Comparison of ENCODE assay signal across 8 cellular contexts in the genomic region with DNA sequence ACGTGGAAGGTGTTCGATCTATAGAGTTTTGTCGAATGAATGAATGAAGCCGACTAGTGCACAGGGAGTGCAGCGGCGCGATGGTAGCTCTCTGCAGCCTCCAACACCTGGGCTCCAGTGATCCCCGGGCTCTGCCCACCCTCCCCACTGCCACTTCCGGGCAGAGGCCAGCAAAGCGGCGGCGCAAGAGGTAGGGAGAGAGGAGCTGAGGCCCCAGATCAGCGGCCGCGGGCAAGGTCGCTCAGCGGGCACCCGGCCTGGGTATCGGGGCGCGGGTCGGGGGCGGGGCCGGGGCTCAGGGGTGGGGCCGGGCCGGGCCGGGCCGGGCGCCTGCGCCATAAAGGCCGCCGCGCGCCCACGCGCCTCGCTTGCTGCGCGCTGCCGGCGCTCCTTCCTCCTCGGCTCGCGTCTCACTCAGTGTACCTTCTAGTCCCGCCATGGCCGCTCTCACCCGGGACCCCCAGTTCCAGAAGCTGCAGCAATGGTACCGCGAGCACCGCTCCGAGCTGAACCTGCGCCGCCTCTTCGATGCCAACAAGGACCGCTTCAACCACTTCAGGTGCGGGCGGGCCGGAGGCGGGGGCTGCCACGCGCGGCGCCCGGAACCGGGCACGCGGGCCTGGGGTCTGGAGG. TPM values are rescaled to one million over a fixed set of nuclear protein-coding genes. Genes with fewer than 3 reads are reported as not detected.
DNase-seq lines count a peak whose midpoint lies in the region; ATAC-seq and TF ChIP-seq lines count a peak whose summit lies in the region.

A gene (plus strand): TSS at position 367 of the 633 bp plus-strand sequence. CDS start 71 bp downstream, at position 438.

- peaks cover 31% of the 10 kb centered on the region for H3K36me3 Mint-ChIP-seq in Caco-2 (ENCODE audit: insufficient read depth, unreplicated experiment)
- H3K36me3 Mint-ChIP-seq in IgD-negative memory B cell = no peaks in the 10 kb centered on the region
- H3K36me3 Mint-ChIP-seq in activated T-helper 17 cell treated with anti-CD3 and anti-CD28 coated beads, Interleukin-2, amount 50 U/mL, for 72 hours (ENCODE audit: low read depth) = peaks cover 10% of the 10 kb centered on the region
- H3K36me3 Mint-ChIP-seq in naive thymus-derived CD8-positive, alpha-beta T cell = peaks cover 0 to 27% (median 6%) of the 10 kb centered on the region in 3 donors
- H3K36me3 Mint-ChIP-seq in stimulated activated memory B cell treated with anti-CD40 and anti-IgM and Interleukin-4, amounts not matched to agents 10 μg/mL and 1 μg/mL and 100 μg/mL, for 72 hours = peaks cover 27% of the 10 kb centered on the region

- peak within 1 kb of the TSS; percentile 92 for H3K4me2 ChIP-seq in fibroblast of lung (ENCODE audit: extremely low read depth, insufficient read depth, low read length)

- intact Hi-C loops in Caco-2 (cut with micrococcal nuclease; ENCODE audit: unreplicated experiment) = loop anchor here (2.0 kb wide), 1 partner anchor 40 kb away; a partner anchor contains a TSS

- peak; percentile 64 for ATAC-seq in GM21515 (IDR thresholded peaks at IDR 0.05; ENCODE audit: unreplicated experiment)
- ATAC-seq in activated T-helper 17 cell treated with anti-CD3 and anti-CD28 coated beads, Interleukin-2, amount 50 U/mL, for 72 hours (replicated peaks) = peak; percentile 82
- ATAC-seq in naive thymus-derived CD8-positive, alpha-beta T cell = peak; percentile 91 to 92
- ATAC-seq in stimulated activated memory B cell treated with anti-CD40 and anti-IgM and Interleukin-4, amounts not matched to agents 10 μg/mL and 1 μg/mL and 100 μg/mL, for 72 hours = peak; percentile 94

- H3K27ac ChIP-seq in fibroblast of lung (ENCODE audit: insufficient read depth, low read length) = peak within 1 kb of the TSS; percentile 30

- H3K4me3 ChIP-seq in Caco-2 (ENCODE audit: low read depth, low read length) (peak within 1 kb of the TSS; percentile 96), fibroblast of lung (replicated peaks in 1 of 4; ENCODE audit: control extremely low read depth in 1 of 4, insufficient read depth in 1 of 4, low read depth in 3 of 4, low read length in 4 of 4) (peak within 1 kb of the TSS; percentile 45 to 75 (median 62))

- POLR2A ChIA-PET in Caco-2 (lab: Charles Lee) = no interaction called here
- POLR2A ChIA-PET in naive thymus-derived CD8-positive, alpha-beta T cell (lab: Charles Lee) = interaction anchor here (0.7 to 2.7 kb wide), 9 partner anchors 11 to 192 kb away, joined by 3 to 18 read pairs (median 4); a partner anchor contains a TSS

- H3K79me2 ChIP-seq in fibroblast of lung (ENCODE audit: control insufficient read depth, insufficient read depth, low read length) = peaks cover 25% of the 10 kb centered on the region

- peak; percentile 52 to 62 for DNase-seq in Caco-2
- DNase-seq in RPMI7951 (ENCODE audit: low read depth) = peak; percentile 61
- DNase-seq in fibroblast of lung (ENCODE audit: low read depth in 2 of 2) = peak; percentile 34 to 39
- DNase-seq in naive thymus-derived CD8-positive, alpha-beta T cell = peak; percentile 51 to 76 (median 65)

- H2AFZ ChIP-seq in fibroblast of lung (ENCODE audit: low read length) = peak within 1 kb of the TSS; percentile 68

- H3K9me3 Mint-ChIP-seq in Caco-2 (ENCODE audit: unreplicated experiment) = no peaks in the 10 kb centered on the region
- no peaks in the 10 kb centered on the region for H3K9me3 Mint-ChIP-seq in IgD-negative memory B cell
- H3K9me3 Mint-ChIP-seq in activated T-helper 17 cell treated with anti-CD3 and anti-CD28 coated beads, Interleukin-2, amount 50 U/mL, for 72 hours = no peaks in the 10 kb centered on the region
- no peaks in the 10 kb centered on the region for H3K9me3 Mint-ChIP-seq in naive thymus-derived CD8-positive, alpha-beta T cell
- no peaks in the 10 kb centered on the region for H3K9me3 Mint-ChIP-seq in stimulated activated memory B cell treated with anti-CD40 and anti-IgM and Interleukin-4, amounts not matched to agents 10 μg/mL and 1 μg/mL and 100 μg/mL, for 72 hours

- H3K9ac ChIP-seq in fibroblast of lung (ENCODE audit: insufficient read depth, low read length) = peak within 1 kb of the TSS; percentile 78

- H3K27ac Mint-ChIP-seq in Caco-2 (ENCODE audit: unreplicated experiment) (peak within 1 kb of the TSS; percentile 78), IgD-negative memory B cell (peak within 1 kb of the TSS; percentile 58 to 86 (median 85))
- H3K27ac Mint-ChIP-seq in activated T-helper 17 cell treated with anti-CD3 and anti-CD28 coated beads, Interleukin-2, amount 50 U/mL, for 72 hours = peak within 1 kb of the TSS; percentile 94
- H3K27ac Mint-ChIP-seq in naive thymus-derived CD8-positive, alpha-beta T cell = peak within 1 kb of the TSS; percentile 80 to 95 (median 93)
- H3K27ac Mint-ChIP-seq in stimulated activated memory B cell treated with anti-CD40 and anti-IgM and Interleukin-4, amounts not matched to agents 10 μg/mL and 1 μg/mL and 100 μg/mL, for 72 hours = peak within 1 kb of the TSS; percentile 82

- H3K4me3 Mint-ChIP-seq in Caco-2 (ENCODE audit: unreplicated experiment) (peak within 1 kb of the TSS; percentile 88), IgD-negative memory B cell (peak within 1 kb of the TSS; percentile 82 to 97 (median 94))
- peak within 1 kb of the TSS; percentile 97 for H3K4me3 Mint-ChIP-seq in activated T-helper 17 cell treated with anti-CD3 and anti-CD28 coated beads, Interleukin-2, amount 50 U/mL, for 72 hours
- H3K4me3 Mint-ChIP-seq in naive thymus-derived CD8-positive, alpha-beta T cell = peak within 1 kb of the TSS; percentile 92 to 98 (median 95)
- H3K4me3 Mint-ChIP-seq in stimulated activated memory B cell treated with anti-CD40 and anti-IgM and Interleukin-4, amounts not matched to agents 10 μg/mL and 1 μg/mL and 100 μg/mL, for 72 hours = peak within 1 kb of the TSS; percentile 92

- TF ChIP-seq CTCF in Caco-2 (IDR thresholded peaks at IDR 0.05; ENCODE audit: insufficient read depth in 1 of 2, low read depth in 1 of 2, low read length in 1 of 2, severe bottlenecking in 1 of 2, unreplicated experiment in 1 of 2) (no peak), fibroblast of lung (conservative IDR thresholded peaks at IDR 0.05 in 1 of 2, IDR thresholded peaks at IDR 0.05 in 1 of 2; ENCODE audit: low read depth in 1 of 2, low read length in 2 of 2) (no peak)

- no peaks in the 10 kb centered on the region for H3K27me3 Mint-ChIP-seq in Caco-2 (ENCODE audit: insufficient read depth, unreplicated experiment)
- no peaks in the 10 kb centered on the region for H3K27me3 Mint-ChIP-seq in IgD-negative memory B cell
- no peaks in the 10 kb centered on the region for H3K27me3 Mint-ChIP-seq in activated T-helper 17 cell treated with anti-CD3 and anti-CD28 coated beads, Interleukin-2, amount 50 U/mL, for 72 hours
- no peaks in the 10 kb centered on the region for H3K27me3 Mint-ChIP-seq in naive thymus-derived CD8-positive, alpha-beta T cell
- no peaks in the 10 kb centered on the region for H3K27me3 Mint-ChIP-seq in stimulated activated memory B cell treated with anti-CD40 and anti-IgM and Interleukin-4, amounts not matched to agents 10 μg/mL and 1 μg/mL and 100 μg/mL, for 72 hours

- H3K36me3 ChIP-seq in Caco-2 (ENCODE audit: control insufficient read depth, insufficient read depth, low read length) (peaks cover 9% of the 10 kb centered on the region), fibroblast of lung (ENCODE audit: control insufficient read depth, insufficient read depth, low read length) (peaks cover 7% of the 10 kb centered on the region)

- H3K9me3 ChIP-seq in Caco-2 (no peaks in the 10 kb centered on the region), fibroblast of lung (ENCODE audit: control insufficient read depth, insufficient read depth, low read depth, low read length) (no peaks in the 10 kb centered on the region)

- CTCF ChIA-PET in Caco-2 (lab: Charles Lee) = interaction anchor here (0.6 kb wide), 2 partner anchors 22 to 776 kb away, joined by 3 to 6 read pairs; no protein-coding TSS in a partner anchor

- no peaks in the 10 kb centered on the region for H4K20me1 ChIP-seq in fibroblast of lung (ENCODE audit: control insufficient read depth, extremely low read depth, insufficient read depth, low read length)

- BruUV-seq in Caco-2 (replicated peaks; lab: Mats Ljungman, UMichigan) = no TSS peak

- H3K4me1 ChIP-seq in Caco-2 (peaks cover 14% of the 10 kb centered on the region), fibroblast of lung (ENCODE audit: control insufficient read depth, extremely low read depth, insufficient read depth, low read length) (peaks cover 10% of the 10 kb centered on the region)

- H3K27me3 ChIP-seq in Caco-2 (replicated peaks; ENCODE audit: control insufficient read depth, insufficient read depth, low read length) = no peaks in the 10 kb centered on the region
- H3K27me3 ChIP-seq in fibroblast of lung (ENCODE audit: control insufficient read depth, insufficient read depth, low read length) = no peaks in the 10 kb centered on the region

- H3K4me1 Mint-ChIP-seq in Caco-2 (ENCODE audit: low read depth, unreplicated experiment) (peaks cover 30% of the 10 kb centered on the region), IgD-negative memory B cell (peaks cover 15 to 16% (median 15%) of the 10 kb centered on the region in 3 donors)
- peaks cover 20% of the 10 kb centered on the region for H3K4me1 Mint-ChIP-seq in activated T-helper 17 cell treated with anti-CD3 and anti-CD28 coated beads, Interleukin-2, amount 50 U/mL, for 72 hours
- peaks cover 20 to 41% (median 35%) of the 10 kb centered on the region in 4 donors for H3K4me1 Mint-ChIP-seq in naive thymus-derived CD8-positive, alpha-beta T cell
- peaks cover 39% of the 10 kb centered on the region for H3K4me1 Mint-ChIP-seq in stimulated activated memory B cell treated with anti-CD40 and anti-IgM and Interleukin-4, amounts not matched to agents 10 μg/mL and 1 μg/mL and 100 μg/mL, for 72 hours

RNA-seq across cellular contexts. Expression of the gene that starts here (rescaled TPM):
- total RNA-seq in Caco-2 (2022) (329 and 381 TPM in 2 replicates), fibroblast of lung (87.6 and 112 TPM in 2 replicates)
- polyA plus RNA-seq in IgD-negative memory B cell (139 TPM), fibroblast of lung (172 and 173 TPM in 2 replicates)
- 298 and 372 TPM in 2 replicates for total RNA-seq in RPMI7951 (2014; rRNA removed; shearing (Covaris generic))
- 1,000 to 10,000 TPM in 1 of 2 donors, 100 to 1,000 TPM in 1; 862 to 1,104 TPM for total RNA-seq in activated T-helper 17 cell treated with anti-CD3 and anti-CD28 coated beads, Interleukin-2, amount 50 U/mL, for 72 hours
- polyA plus RNA-seq in fibroblast of lung (2012) = 273 and 285 TPM in 2 replicates
- polyA minus RNA-seq in fibroblast of lung (ENCODE audit: low replicate concordance) = 513 and 698 TPM in 2 replicates
- 100 to 1,000 TPM; 107 to 114 TPM for total RNA-seq in naive thymus-derived CD8-positive, alpha-beta T cell
- polyA plus RNA-seq in naive thymus-derived CD8-positive, alpha-beta T cell = 100 to 1,000 TPM; 126 to 179 (median 142) TPM

Comparison
In these comparisons a context has a peak if more than half of its experiments do, and no peak if none do; other contexts are left out.
1. Peak in every context shown above with its lines: DNase-seq, ATAC-seq, H3K4me3 ChIP-seq and H3K27ac ChIP-seq.